11 cellular contexts compared by ENCODE assay signal in the genomic region with DNA sequence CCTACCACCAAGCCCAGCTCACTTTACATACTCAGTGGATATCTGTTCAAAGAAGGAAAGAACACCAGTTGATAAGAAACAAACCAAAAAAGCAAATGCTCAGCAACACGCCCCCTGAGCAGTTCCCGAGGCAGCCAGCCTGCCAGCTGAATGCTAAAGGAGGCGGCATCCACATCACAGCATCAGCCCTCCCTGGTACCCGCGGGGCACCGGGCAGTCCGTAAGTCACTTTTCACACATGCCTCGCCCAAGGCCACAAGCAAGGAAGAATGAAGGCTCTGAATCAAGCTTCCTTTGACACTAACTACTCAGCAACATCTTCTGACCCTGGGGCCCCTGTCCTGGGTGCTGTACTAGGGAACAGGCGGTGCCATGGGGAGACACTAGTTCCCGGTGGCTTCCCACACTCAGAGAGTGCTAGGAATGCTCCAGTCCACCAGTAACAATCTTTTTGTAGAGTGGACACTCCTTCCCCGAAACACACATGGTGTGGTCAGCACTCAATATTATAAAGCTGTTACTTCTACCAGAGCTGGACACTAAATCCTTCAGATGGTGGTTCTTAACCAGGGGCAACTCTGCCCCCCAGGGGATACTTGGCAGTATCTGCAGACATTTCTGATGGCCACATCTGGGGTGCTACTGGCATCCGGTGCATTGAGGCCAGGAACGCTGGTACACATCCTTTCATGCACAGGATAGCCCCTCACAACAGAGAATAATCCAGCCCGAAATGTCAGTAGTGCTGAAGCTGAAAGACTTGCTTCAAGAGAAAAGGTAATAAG.
DNase-seq lines count a peak whose midpoint lies in the region; FAIRE-seq and TF ChIP-seq lines count a peak whose summit lies in the region.
"Had no signal": no experiment of that assay in that cellular context is flagged by ENCODE, and none has a peak within 500 bp of the region (broad histone marks: within the 10 kb centered on the region; RNA-seq: fewer than 3 reads in every experiment).

No MANE protein-coding gene starts in this region.

- TF ChIP-seq CTCF in type B pancreatic cell (conservative IDR thresholded peaks at IDR 0.05), result no peak
- no peak for TF ChIP-seq CTCF in nephron progenitor cell (IDR thresholded peaks at IDR 0.05)

- peaks cover 36% of the 10 kb centered on the region for H3K4me1 Mint-ChIP-seq in activated naive CD4-positive, alpha-beta T cell treated with anti-CD3 and anti-CD28 coated beads, Interleukin-2, amount 50 U/mL, for 24 hours
- peaks cover 44% of the 10 kb centered on the region for H3K4me1 Mint-ChIP-seq in activated naive CD4-positive, alpha-beta T cell treated with anti-CD3 and anti-CD28 coated beads for 36 hours (ENCODE audit: low read depth)
- H3K4me1 Mint-ChIP-seq in type B pancreatic cell (ENCODE audit: unreplicated experiment) (peaks cover 12% of the 10 kb centered on the region), nephron progenitor cell (peaks cover 29% of the 10 kb centered on the region)

- intact Hi-C loops in activated naive CD4-positive, alpha-beta T cell treated with anti-CD3 and anti-CD28 coated beads for 36 hours (cut with micrococcal nuclease), result no loop called here

- H3K27ac Mint-ChIP-seq in activated naive CD4-positive, alpha-beta T cell treated with anti-CD3 and anti-CD28 coated beads, Interleukin-2, amount 50 U/mL, for 24 hours, result peak overlapping the region; percentile 24
- H3K27ac Mint-ChIP-seq in activated naive CD4-positive, alpha-beta T cell treated with anti-CD3 and anti-CD28 coated beads for 36 hours, result no peak overlapping the region
- H3K27ac Mint-ChIP-seq in type B pancreatic cell, result peak overlapping the region; percentile 98
- H3K27ac Mint-ChIP-seq in nephron progenitor cell, result no peak overlapping the region

- H3K9me3 Mint-ChIP-seq in activated naive CD4-positive, alpha-beta T cell treated with anti-CD3 and anti-CD28 coated beads, Interleukin-2, amount 50 U/mL, for 24 hours, result no peaks in the 10 kb centered on the region
- H3K9me3 Mint-ChIP-seq in activated naive CD4-positive, alpha-beta T cell treated with anti-CD3 and anti-CD28 coated beads for 36 hours, result no peaks in the 10 kb centered on the region
- H3K9me3 Mint-ChIP-seq in type B pancreatic cell, result no peaks in the 10 kb centered on the region
- no peaks in the 10 kb centered on the region for H3K9me3 Mint-ChIP-seq in nephron progenitor cell

- no peak overlapping the region for H3K4me3 Mint-ChIP-seq in activated naive CD4-positive, alpha-beta T cell treated with anti-CD3 and anti-CD28 coated beads, Interleukin-2, amount 50 U/mL, for 24 hours
- no peak overlapping the region for H3K4me3 Mint-ChIP-seq in activated naive CD4-positive, alpha-beta T cell treated with anti-CD3 and anti-CD28 coated beads for 36 hours
- H3K4me3 Mint-ChIP-seq in type B pancreatic cell (peak overlapping the region; percentile 75), nephron progenitor cell (no peak overlapping the region)

- H3K36me3 Mint-ChIP-seq in activated naive CD4-positive, alpha-beta T cell treated with anti-CD3 and anti-CD28 coated beads, Interleukin-2, amount 50 U/mL, for 24 hours, result peaks cover 9% of the 10 kb centered on the region
- peaks cover 36% of the 10 kb centered on the region for H3K36me3 Mint-ChIP-seq in activated naive CD4-positive, alpha-beta T cell treated with anti-CD3 and anti-CD28 coated beads for 36 hours (ENCODE audit: low read depth)
- peaks cover 5% of the 10 kb centered on the region for H3K36me3 Mint-ChIP-seq in type B pancreatic cell
- H3K36me3 Mint-ChIP-seq in nephron progenitor cell (ENCODE audit: low read depth), result no peaks in the 10 kb centered on the region

- no peak for FAIRE-seq in RCC 7860 (lab: Jason Lieb, UNC)
- FAIRE-seq: islet of Langerhans, pancreas had no signal

- no peaks in the 10 kb centered on the region for H3K27me3 Mint-ChIP-seq in activated naive CD4-positive, alpha-beta T cell treated with anti-CD3 and anti-CD28 coated beads, Interleukin-2, amount 50 U/mL, for 24 hours
- no peaks in the 10 kb centered on the region for H3K27me3 Mint-ChIP-seq in activated naive CD4-positive, alpha-beta T cell treated with anti-CD3 and anti-CD28 coated beads for 36 hours (ENCODE audit: low read depth)
- H3K27me3 Mint-ChIP-seq in type B pancreatic cell, result no peaks in the 10 kb centered on the region
- peaks cover 17% of the 10 kb centered on the region for H3K27me3 Mint-ChIP-seq in nephron progenitor cell (ENCODE audit: low read depth, poor library complexity)

- CTCF ChIA-PET in activated naive CD4-positive, alpha-beta T cell treated with anti-CD3 and anti-CD28 coated beads for 36 hours (lab: Charles Lee), result interaction anchor here (0.7 kb wide), 1 partner anchor 123 kb away, joined by 3 read pairs; no protein-coding TSS in a partner anchor

- no peak for DNase-seq in activated naive CD4-positive, alpha-beta T cell treated with anti-CD3 and anti-CD28 coated beads for 36 hours
- DNase-seq in T-helper 1 cell (peak in 3 of 5 donors; percentile 9 to 50 (median 24)), dermis blood vessel endothelial cell (peak; percentile 37), type B pancreatic cell (ENCODE audit: extremely low spot score, unreplicated experiment) (no peak), RCC 7860 (ENCODE audit: low spot score) (no peak), nephron progenitor cell (no peak), COR-L47 (lab: John Stamatoyannopoulos, UW) (no peak)
- DNase-seq: activated effector memory CD4-positive, alpha-beta T cell treated with Interleukin-2 at 50 U/mL for 16 hours; pancreas had no signal

Comparison
In these comparisons a context has a peak if more than half of its experiments do, and no peak if none do; other contexts are left out.
1. H3K27ac Mint-ChIP-seq: peak in activated naive CD4-positive, alpha-beta T cell treated with anti-CD3 and anti-CD28 coated beads, Interleukin-2, amount 50 U/mL, for 24 hours (single experiment) and type B pancreatic cell (single experiment); none in activated naive CD4-positive, alpha-beta T cell treated with anti-CD3 and anti-CD28 coated beads for 36 hours (single experiment) and nephron progenitor cell (single experiment).
2. DNase-seq: peak in T-helper 1 cell (3 of 5) and dermis blood vessel endothelial cell (single experiment); none in activated naive CD4-positive, alpha-beta T cell treated with anti-CD3 and anti-CD28 coated beads for 36 hours (single experiment), type B pancreatic cell (single experiment), RCC 7860 (single experiment), nephron progenitor cell (single experiment) and COR-L47 (single experiment).